9 cellular contexts compared by ENCODE assay signal in genomic region chr16:66578596-66579531, GRCh38. TPM values are rescaled to one million over a fixed set of nuclear protein-coding genes. Genes with fewer than 3 reads are reported as not detected.
A peak's percentile ranks its signal among the peaks of the same experiment; 100 is the strongest.
DNase-seq lines count a peak whose midpoint lies in the region; ATAC-seq and TF ChIP-seq lines count a peak whose summit lies in the region.
"Had no signal": no experiment of that assay in that cellular context is flagged by ENCODE, and none has a peak within 500 bp of the region (broad histone marks: within the 10 kb centered on the region; RNA-seq: fewer than 3 reads in every experiment).

CMTM2 (plus strand) TSS chr16:66579463; CDS start chr16:66579608, 145 bp downstream.

- TF ChIP-seq EP300 in tibial nerve (IDR thresholded peaks at IDR 0.05) = no peak

- TF ChIP-seq POLR2A in heart left ventricle (IDR thresholded peaks at IDR 0.05) (no peak), tibial nerve (IDR thresholded peaks at IDR 0.05) (no peak)

- TF ChIP-seq CTCF in heart left ventricle (IDR thresholded peaks at IDR 0.05) (no peak), brain microvascular endothelial cell (IDR thresholded peaks at IDR 0.05; ENCODE audit: low read depth, low read length, missing control alignments) (no peak), tibial nerve (IDR thresholded peaks at IDR 0.05) (no peak)

- peaks cover 0 to 42% (median 16%) of the 10 kb centered on the region in 12 donors for H3K4me1 ChIP-seq in heart left ventricle
- H3K4me1 ChIP-seq in mononuclear cell (ENCODE audit: insufficient read depth, low read length) = peaks cover 13% of the 10 kb centered on the region
- H3K4me1 ChIP-seq in tibial nerve = peaks cover 0 to 37% (median 5%) of the 10 kb centered on the region in 4 donors

- in situ Hi-C loops in brain microvascular endothelial cell (cut with HindIII; ENCODE audit: low pct_ligation_motif_present, low sequenced_read_pairs) = no loop called here
- in situ Hi-C loops in ACHN (cut with HindIII; ENCODE audit: low pct_ligation_motif_present, low pct_unique_long_range_greater_than_20kb, low sequenced_read_pairs) = no loop called here

- H3K9me3 ChIP-seq in heart left ventricle (no peaks in the 10 kb centered on the region), mononuclear cell (ENCODE audit: low read depth, low read length) (no peaks in the 10 kb centered on the region), tibial nerve (no peaks in the 10 kb centered on the region)

- DNase-seq in heart left ventricle (peak in 1 of 5 donors; percentile 61), cardiac septum (ENCODE audit: low spot score) (no peak), brain microvascular endothelial cell (no peak), tibial nerve (ENCODE audit: low spot score in 2 of 2) (no peak), ACHN (no peak), dedifferentiated amniotic fluid mesenchymal stem cell (ENCODE audit: extremely low spot score) (no peak)
- DNase-seq in NK-92 treated with Interleukin-12 subunit alpha and Interleukin-12 subunit beta, amount 100 ng/mL, for 24 hours (lab: John Stamatoyannopoulos, UW) = no peak

- no peak within 1 kb of the TSS for H3K27ac ChIP-seq in heart left ventricle
- H3K27ac ChIP-seq in brain microvascular endothelial cell = no peak within 1 kb of the TSS
- H3K27ac ChIP-seq in tibial nerve = peak within 1 kb of the TSS in 1 of 4 donors; percentile 46

- ATAC-seq in heart left ventricle = peak in 2 of 4 donors; percentile 20 to 26

- 18 to 45% (median 25%) methylated on average over 26 to 78 of the region's 78 CpGs for WGBS in heart left ventricle, 4 donors
- 19 to 21% methylated on average over 72 to 77 of the region's 78 CpGs for WGBS in tibial nerve, 2 donors

- intact Hi-C loops in heart left ventricle (cut with DNase I) = no loop called here
- intact Hi-C loops in cardiac septum (cut with DNase I) = no loop called here

- H3K27me3 ChIP-seq in heart left ventricle = peaks cover 0 to 26% (median 12%) of the 10 kb centered on the region in 9 donors
- peaks cover 10% of the 10 kb centered on the region for H3K27me3 ChIP-seq in brain microvascular endothelial cell (replicated peaks)
- peaks cover 35% of the 10 kb centered on the region for H3K27me3 ChIP-seq in mononuclear cell (ENCODE audit: insufficient read depth, low read length)
- H3K27me3 ChIP-seq in tibial nerve = peaks cover 0 to 13% of the 10 kb centered on the region in 2 donors

- peak within 1 kb of the TSS in 10 of 12 donors; percentile 21 to 53 (median 40) for H3K4me3 ChIP-seq in heart left ventricle
- H3K4me3 ChIP-seq in brain microvascular endothelial cell (ENCODE audit: low read depth, low read length) = peak within 1 kb of the TSS; percentile 34
- peak within 1 kb of the TSS; percentile 22 for H3K4me3 ChIP-seq in mononuclear cell (ENCODE audit: low read length)
- peak within 1 kb of the TSS; percentile 3 to 42 (median 32) for H3K4me3 ChIP-seq in tibial nerve

- H3K36me3 ChIP-seq in heart left ventricle (no peaks in the 10 kb centered on the region), brain microvascular endothelial cell (replicated peaks) (no peaks in the 10 kb centered on the region), tibial nerve (no peaks in the 10 kb centered on the region)

RNA-seq across cellular contexts. Expression of gene CMTM2, which starts in this region (rescaled TPM):
- total RNA-seq in heart left ventricle (under 1 TPM in 1 of 9 donors, not detected in 8; 0.52 TPM), cardiac septum (1.3 TPM), mononuclear cell (0.52 TPM), tibial nerve (not detected)
- polyA plus RNA-seq in heart left ventricle = not detected
- total RNA-seq: HT1080 had no signal
